In genomic region chr7:152667900-152668440, GRCh38 we compare ENCODE assay signal across 19 cellular contexts. TPM values are rescaled to one million over a fixed set of nuclear protein-coding genes. Genes with fewer than 3 reads are reported as not detected.
DNase-seq lines count a peak whose midpoint lies in the region; ATAC-seq, FAIRE-seq and TF ChIP-seq lines count a peak whose summit lies in the region.
"Had no signal": no experiment of that assay in that cellular context is flagged by ENCODE, and none has a peak within 500 bp of the region (broad histone marks: within the 10 kb centered on the region; RNA-seq: fewer than 3 reads in every experiment).

No MANE protein-coding gene starts in this region.

- CTCF ChIA-PET in K562 (lab: Yijun Ruan, JAX; ENCODE audit: low intra/inter-chr PET ratio): no interaction called here

- H3K9me2 ChIP-seq in hepatocyte (replicated peaks; ENCODE audit: insufficient read depth): no peaks in the 10 kb centered on the region

- H3K27ac ChIP-seq in CD4-positive, CD25-positive, alpha-beta regulatory T cell (ENCODE audit: insufficient read depth, low read length, poor library complexity, severe bottlenecking): no peak overlapping the region
- H3K27ac ChIP-seq in K562 (ENCODE audit: extremely low read depth, low read depth, low read length): no peak overlapping the region
- no peak overlapping the region for H3K27ac ChIP-seq in spleen
- H3K27ac ChIP-seq in hepatocyte: no peak overlapping the region
- H3K27ac ChIP-seq: cardiac muscle cell, ovary had no signal

- H3K27ac Mint-ChIP-seq in CD4-positive, CD25-positive, alpha-beta regulatory T cell: peak overlapping the region in 2 of 3 donors; percentile 49 to 57
- H3K27ac Mint-ChIP-seq: activated naive CD4-positive, alpha-beta T cell treated with anti-CD3 and anti-CD28 coated beads, Interleukin-2, amount 50 U/mL, for 72 hours; stimulated activated naive CD8-positive, alpha-beta T cell treated with anti-CD3 and anti-CD28 coated beads, Interleukin-15, amount 100 ng/mL, for 72 hours; T-helper 2 cell treated with Interferon-gamma antibody and Interleukin-4, amounts not matched to agents 5 μg/mL and 100 μg/mL, for 36 hours had no signal

- FAIRE-seq in K562 (lab: Jason Lieb, UNC): no peak

- H3K27me3 Mint-ChIP-seq in CD4-positive, CD25-positive, alpha-beta regulatory T cell: no peaks in the 10 kb centered on the region
- H3K27me3 Mint-ChIP-seq: stimulated activated naive CD8-positive, alpha-beta T cell treated with anti-CD3 and anti-CD28 coated beads, Interleukin-15, amount 100 ng/mL, for 72 hours had no signal

- H3K27me3 ChIP-seq in CD4-positive, CD25-positive, alpha-beta regulatory T cell (ENCODE audit: control insufficient read depth, insufficient read depth, low read length): no peaks in the 10 kb centered on the region
- no peaks in the 10 kb centered on the region for H3K27me3 ChIP-seq in K562 (ENCODE audit: control insufficient read depth in 2 of 2, insufficient read depth in 2 of 2, low read length in 2 of 2)
- H3K27me3 ChIP-seq in spleen (replicated peaks in 1 of 7): no peaks in the 10 kb centered on the region
- no peaks in the 10 kb centered on the region for H3K27me3 ChIP-seq in hepatocyte
- H3K27me3 ChIP-seq: cardiac muscle cell, ovary had no signal

- no peaks in the 10 kb centered on the region for H3K4me1 ChIP-seq in CD4-positive, CD25-positive, alpha-beta regulatory T cell (ENCODE audit: control insufficient read depth, insufficient read depth, low read length, poor library complexity, severe bottlenecking)
- H3K4me1 ChIP-seq in K562 (replicated peaks in 1 of 2; ENCODE audit: control insufficient read depth in 2 of 2, insufficient read depth in 2 of 2, low read length in 2 of 2) (no peaks in the 10 kb centered on the region), spleen (no peaks in the 10 kb centered on the region), hepatocyte (ENCODE audit: insufficient read depth) (peaks cover 11% of the 10 kb centered on the region)

- no TSS peak for BruUV-seq in K562 (replicated peaks; lab: Mats Ljungman, UMichigan)

- H3K79me2 ChIP-seq in K562 (ENCODE audit: control insufficient read depth, insufficient read depth, low read length) (peaks cover 97% of the 10 kb centered on the region), hepatocyte (peaks cover 19% of the 10 kb centered on the region)

- in situ Hi-C loops in K562 (cut with MboI): no loop called here

- H3K9ac ChIP-seq in K562 (ENCODE audit: insufficient read depth in 1 of 2, low read depth in 2 of 2, low read length in 2 of 2): no peak overlapping the region

- H4K20me1 ChIP-seq in K562 (replicated peaks; ENCODE audit: control insufficient read depth, insufficient read depth, low read length): 0 out of 2 replicates have a peak, but pooled peaks cover 5% of the 10 kb centered on the region
- H4K20me1 ChIP-seq in hepatocyte (ENCODE audit: insufficient read depth, poor library complexity, severe bottlenecking): no peaks in the 10 kb centered on the region

- no peaks in the 10 kb centered on the region for H3K36me3 ChIP-seq in CD4-positive, CD25-positive, alpha-beta regulatory T cell (ENCODE audit: control insufficient read depth, insufficient read depth, low read length)
- peaks cover 78% of the 10 kb centered on the region for H3K36me3 ChIP-seq in K562 (ENCODE audit: control insufficient read depth, insufficient read depth, low read length)
- H3K36me3 ChIP-seq in spleen: no peaks in the 10 kb centered on the region
- no peaks in the 10 kb centered on the region for H3K36me3 ChIP-seq in hepatocyte (replicated peaks; ENCODE audit: insufficient read depth, low read depth)
- H3K36me3 ChIP-seq: cardiac muscle cell, ovary had no signal

- H3K4me3 Mint-ChIP-seq in CD4-positive, CD25-positive, alpha-beta regulatory T cell: no peak overlapping the region
- H3K4me3 Mint-ChIP-seq: stimulated activated naive CD8-positive, alpha-beta T cell treated with anti-CD3 and anti-CD28 coated beads, Interleukin-15, amount 100 ng/mL, for 72 hours; T-helper 2 cell treated with Interferon-gamma antibody and Interleukin-4, amounts not matched to agents 5 μg/mL and 100 μg/mL, for 36 hours had no signal

- intact Hi-C loops in K562 (cut with micrococcal nuclease) (no loop called here), spleen (cut with DNase I; ENCODE audit: low total_unique reads) (no loop called here)

- peaks cover 3% of the 10 kb centered on the region for H3K9me1 ChIP-seq in K562 (ENCODE audit: control insufficient read depth, insufficient read depth, low read length)

- no peaks in the 10 kb centered on the region for H3K9me3 Mint-ChIP-seq in CD4-positive, CD25-positive, alpha-beta regulatory T cell
- H3K9me3 Mint-ChIP-seq: activated naive CD4-positive, alpha-beta T cell treated with anti-CD3 and anti-CD28 coated beads, Interleukin-2, amount 50 U/mL, for 72 hours; stimulated activated naive CD8-positive, alpha-beta T cell treated with anti-CD3 and anti-CD28 coated beads, Interleukin-15, amount 100 ng/mL, for 72 hours; T-helper 2 cell treated with Interferon-gamma antibody and Interleukin-4, amounts not matched to agents 5 μg/mL and 100 μg/mL, for 36 hours had no signal

- H3K4me1 Mint-ChIP-seq in CD4-positive, CD25-positive, alpha-beta regulatory T cell: peaks cover 4 to 15% (median 5%) of the 10 kb centered on the region in 4 donors
- H3K4me1 Mint-ChIP-seq: stimulated activated naive CD8-positive, alpha-beta T cell treated with anti-CD3 and anti-CD28 coated beads, Interleukin-15, amount 100 ng/mL, for 72 hours had no signal

- TF ChIP-seq POLR2A in K562 (conservative IDR thresholded peaks at IDR 0.05) (no peak), spleen (IDR thresholded peaks at IDR 0.05) (no peak)

- POLR2A ChIA-PET in K562 (lab: Yijun Ruan, JAX): no interaction called here

- H3K9me3 ChIP-seq in CD4-positive, CD25-positive, alpha-beta regulatory T cell (ENCODE audit: control insufficient read depth in 2 of 2, low read length in 2 of 2): no peaks in the 10 kb centered on the region
- H3K9me3 ChIP-seq in K562 (replicated peaks; ENCODE audit: control insufficient read depth, insufficient read depth, low read depth, low read length): no peaks in the 10 kb centered on the region
- H3K9me3 ChIP-seq in spleen: no peaks in the 10 kb centered on the region
- H3K9me3 ChIP-seq in hepatocyte (ENCODE audit: low read depth): no peaks in the 10 kb centered on the region
- H3K9me3 ChIP-seq: ovary had no signal

- peak overlapping the region; percentile 30 for H3K4me3 ChIP-seq in CD4-positive, CD25-positive, alpha-beta regulatory T cell (ENCODE audit: low read depth, low read length)
- no peak overlapping the region for H3K4me3 ChIP-seq in K562
- H3K4me3 ChIP-seq in spleen: no peak overlapping the region
- H3K4me3 ChIP-seq in hepatocyte: no peak overlapping the region
- H3K4me3 ChIP-seq: cardiac muscle cell, ovary, smooth muscle cell had no signal

- 83% methylated on average over 7 of the region's 7 CpGs for WGBS in K562 (ENCODE audit: insufficient coverage, low coverage, missing lambda C conversion rate)
- 62 to 69% (median 68%) methylated on average over 7 of the region's 7 CpGs for WGBS in spleen, 5 donors
- WGBS in hepatocyte (ENCODE audit: low lambda C conversion rate, missing lambda C conversion rate): 91% methylated on average over 7 of the region's 7 CpGs

- DNase-seq in CD4-positive, CD25-positive, alpha-beta regulatory T cell: no peak
- DNase-seq in K562 (ENCODE audit: extremely low read depth in 1 of 4, low spot score in 3 of 4) (no peak), cerebellar nuclear complex (lab: John Stamatoyannopoulos, UW) (no peak), spleen (no peak), HPDE6-E6E7 (ENCODE audit: extremely low spot score) (no peak), hepatocyte (ENCODE audit: low spot score) (no peak)
- DNase-seq: activated CD4-positive, alpha-beta T cell treated with anti-CD3 and anti-CD28 coated beads for 1 hour; islet precursor cell; NCI-H1048; NCI-H2171; ovary; Right ventricle myocardium superior; stimulated activated naive CD8-positive, alpha-beta T cell treated with anti-CD3 and anti-CD28 coated beads, Interleukin-15, amount 100 ng/mL, for 72 hours had no signal

- no peak for TF ChIP-seq RAD21 in K562 (CRISPR knock-in tag; conservative IDR thresholded peaks at IDR 0.05 in 1 of 2, IDR thresholded peaks at IDR 0.05 in 1 of 2)

- no peaks in the 10 kb centered on the region for H3K36me3 Mint-ChIP-seq in CD4-positive, CD25-positive, alpha-beta regulatory T cell

- no peak overlapping the region for H3K4me2 ChIP-seq in K562 (ENCODE audit: insufficient read depth, low read length)
- H3K4me2 ChIP-seq in hepatocyte: no peak overlapping the region
- H3K4me2 ChIP-seq: smooth muscle cell had no signal

- H2AFZ ChIP-seq in K562 (ENCODE audit: low read depth, low read length) (no peak overlapping the region), hepatocyte (no peak overlapping the region)

- no peak for TF ChIP-seq EP300 in K562 (IDR thresholded peaks at IDR 0.05; ENCODE audit: low read length)

- TF ChIP-seq CTCF in K562 (IDR thresholded peaks at IDR 0.05 in 2 of 3, conservative IDR thresholded peaks at IDR 0.05 in 1 of 3; ENCODE audit: insufficient read depth in 2 of 3, low read depth in 1 of 3, low read length in 3 of 3): no peak
- TF ChIP-seq CTCF in spleen (IDR thresholded peaks at IDR 0.05 in 8 of 11, conservative IDR thresholded peaks at IDR 0.05 in 3 of 11): no peak
- no peak for TF ChIP-seq CTCF in hepatocyte (IDR thresholded peaks at IDR 0.05; ENCODE audit: poor library complexity)

- no peak for ATAC-seq in CD4-positive, CD25-positive, alpha-beta regulatory T cell (ENCODE audit: low read depth in 2 of 2)
- ATAC-seq in GM21367 (IDR thresholded peaks at IDR 0.05; ENCODE audit: unreplicated experiment) (peak; percentile 44), HG03045 (IDR thresholded peaks at IDR 0.05; ENCODE audit: unreplicated experiment) (peak; percentile 52), K562 (no peak)
- ATAC-seq: activated naive CD4-positive, alpha-beta T cell treated with anti-CD3 and anti-CD28 coated beads, Interleukin-2, amount 50 U/mL, for 72 hours; stimulated activated naive CD8-positive, alpha-beta T cell treated with anti-CD3 and anti-CD28 coated beads, Interleukin-15, amount 100 ng/mL, for 72 hours had no signal

RNA-seq across cellular contexts. Expression of gene XRCC2, which starts 8.0 kb away (rescaled TPM):
- 1.1 TPM for total RNA-seq in CD4-positive, CD25-positive, alpha-beta regulatory T cell
- under 1 TPM; 0.12 to 0.41 (median 0.30) TPM for polyA plus RNA-seq in CD4-positive, CD25-positive, alpha-beta regulatory T cell
- 29.4 and 103 TPM in 2 replicates for total RNA-seq in K562 (2011; cell fraction: chromatin; rRNA removed; ENCODE audit: low replicate concordance)
- total RNA-seq in K562 (2011; cell fraction: nucleolus; rRNA removed): 20.0 and 29.2 TPM in 2 replicates
- total RNA-seq in K562 (2011; cell fraction: nucleoplasm; rRNA removed): 43.2 and 46.0 TPM in 2 replicates
- total RNA-seq in K562 (2014; rRNA removed) (35.1 and 38.1 TPM in 2 replicates), K562 (2014; rRNA removed; fragmentation: Illumina TruSeq; extraction: Trizol) (58.0 and 62.1 TPM in 2 replicates), K562 (2015; rRNA removed; fragmentation: Illumina TruSeq; extraction: Trizol) (46.5 and 52.0 TPM in 2 replicates), K562 (2021) (36.8 and 37.6 TPM in 2 replicates), spleen (1 to 10 TPM in 5 of 7 donors, under 1 TPM in 2; 0.70 to 5.0 (median 1.6) TPM), hepatocyte (1.2 and 2.3 TPM in 2 replicates)
- polyA plus RNA-seq in K562 (2011; rRNA removed) (27.8 and 39.8 TPM in 2 replicates), K562 (2014; fragmentation: Illumina TruSeq; extraction: Trizol) (47.4 and 55.9 TPM in 2 replicates), K562 (2014; fragmentation: Nextera tagmentation; extraction: Ambion mirVana) (10 to 100 TPM; 16.2 to 22.4 TPM), K562 (2014; rRNA removed) (46.1 and 51.9 TPM in 2 replicates), spleen (under 1 TPM; 0.22 to 0.64 (median 0.56) TPM), hepatocyte (1.1 and 1.2 TPM in 2 replicates)
- polyA plus RNA-seq in K562 (2011; cell fraction: cytosol; rRNA removed): 12.6 and 14.0 TPM in 2 replicates
- 39.3 and 59.9 TPM in 2 replicates for polyA plus RNA-seq in K562 (2011; cell fraction: nucleus; rRNA removed)
- polyA plus RNA-seq in K562 (2012): 21.2 and 21.9 TPM in 2 replicates
- polyA minus RNA-seq in K562 (2011; rRNA and poly(A)+ RNA removed): 36.0 and 43.9 TPM in 2 replicates
- 9.5 and 15.1 TPM in 2 replicates for polyA minus RNA-seq in K562 (2011; cell fraction: cytosol; rRNA and poly(A)+ RNA removed)
- 25.3 and 28.5 TPM in 2 replicates for polyA minus RNA-seq in K562 (2011; cell fraction: nucleus; rRNA and poly(A)+ RNA removed)

Comparison
In these comparisons a context has a peak if more than half of its experiments do, and no peak if none do; other contexts are left out.
1. ATAC-seq: peak in GM21367 (single experiment) and HG03045 (single experiment); none in CD4-positive, CD25-positive, alpha-beta regulatory T cell (0 of 2) and K562 (single experiment).